In the genomic region with DNA sequence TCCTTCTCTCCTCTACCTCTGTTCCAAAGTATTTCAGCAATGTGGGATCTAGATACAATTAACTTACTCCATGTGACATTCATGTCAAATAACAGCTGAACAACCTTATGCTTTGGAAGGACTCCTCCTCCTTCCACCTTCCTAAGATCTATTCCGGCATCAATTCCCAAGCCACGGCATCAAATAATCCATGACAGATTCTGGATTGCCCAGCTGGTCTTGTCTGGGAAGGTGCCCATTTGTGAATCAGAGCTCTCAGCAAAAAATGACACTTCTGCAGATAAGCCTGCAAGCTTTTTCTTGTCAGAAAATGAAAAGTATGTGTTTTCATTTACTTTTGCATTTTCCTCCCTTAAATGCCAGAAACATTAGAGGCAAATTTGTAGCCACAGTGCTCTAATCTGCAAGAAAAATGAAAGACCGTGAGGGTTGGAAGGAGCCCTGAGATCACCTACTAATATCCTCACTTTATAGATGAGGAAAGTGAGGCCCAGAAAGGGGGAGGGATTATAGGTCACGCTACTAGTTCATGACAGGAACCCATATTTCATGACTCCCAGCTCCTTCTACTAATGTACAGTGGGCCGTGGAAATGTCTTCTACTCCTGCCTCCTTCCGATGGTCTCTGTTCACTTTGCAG, we compare ENCODE assay signal across 12 cellular contexts.
A peak's percentile ranks its signal among the peaks of the same experiment; 100 is the strongest.
DNase-seq lines count a peak whose midpoint lies in the region; ATAC-seq and TF ChIP-seq lines count a peak whose summit lies in the region.
"Had no signal": no experiment of that assay in that cellular context is flagged by ENCODE, and none has a peak within 500 bp of the region (broad histone marks: within the 10 kb centered on the region; RNA-seq: fewer than 3 reads in every experiment).

No MANE protein-coding gene starts in this region.

- intact Hi-C loops in transverse colon (cut with DNase I; ENCODE audit: low total_unique reads) (no loop called here), CD14-positive monocyte (cut with micrococcal nuclease) (no loop called here)

- peak; percentile 50 for ATAC-seq in SK-N-SH treated with all-trans-retinoic acid at 6 μM for 48 hours
- no peak for ATAC-seq in activated T-cell treated with anti-CD3 and anti-CD28 coated beads, Interleukin-2, amount 50 U/mL, for 72 hours (replicated peaks in 1 of 2)

- H3K4me3 Mint-ChIP-seq in activated T-cell treated with anti-CD3 and anti-CD28 coated beads, Interleukin-2, amount 50 U/mL, for 72 hours = no peak overlapping the region
- no peak overlapping the region for H3K4me3 Mint-ChIP-seq in CD14-positive monocyte

- no peaks in the 10 kb centered on the region for H3K36me3 Mint-ChIP-seq in activated T-cell treated with anti-CD3 and anti-CD28 coated beads, Interleukin-2, amount 50 U/mL, for 72 hours (ENCODE audit: insufficient read depth in 2 of 2)
- H3K36me3 Mint-ChIP-seq in CD14-positive monocyte = no peaks in the 10 kb centered on the region

- no peaks in the 10 kb centered on the region for H3K9me3 ChIP-seq in transverse colon

- H3K4me3 ChIP-seq in epithelial cell of esophagus (ENCODE audit: low read length) (no peak overlapping the region), transverse colon (no peak overlapping the region)

- H3K9me3 Mint-ChIP-seq in activated T-cell treated with anti-CD3 and anti-CD28 coated beads, Interleukin-2, amount 50 U/mL, for 72 hours = peaks cover 0 to 2% of the 10 kb centered on the region in 2 donors
- H3K9me3 Mint-ChIP-seq in CD14-positive monocyte = peaks cover 0 to 7% (median 3%) of the 10 kb centered on the region in 7 donors

- DNase-seq in epithelial cell of esophagus (ENCODE audit: low read depth) (peak; percentile 41), middle frontal gyrus (ENCODE audit: extremely low spot score, low spot score) (peak; percentile 50), transverse colon (no peak), HK-2 (ENCODE audit: unreplicated experiment) (no peak), CD14-positive monocyte (ENCODE audit: low spot score) (no peak)
- no peak for DNase-seq in stimulated activated CD4-positive, alpha-beta T cell treated with anti-CD3 and anti-CD28 coated beads, Interleukin-4, amount 100 ng/mL, for 24 hours
- DNase-seq in activated T-cell treated with anti-CD3 and anti-CD28 coated beads, Interleukin-2, amount 50 U/mL, for 72 hours = no peak
- DNase-seq: activated CD4-positive, alpha-beta T cell treated with anti-CD3 and anti-CD28 coated beads for 4 hours; activated naive CD4-positive, alpha-beta T cell treated with Interleukin-2 at 50 U/mL for 16 hours; NCI-H345 had no signal

- H3K27me3 Mint-ChIP-seq in activated T-cell treated with anti-CD3 and anti-CD28 coated beads, Interleukin-2, amount 50 U/mL, for 72 hours (ENCODE audit: low read depth) = peaks cover 1% of the 10 kb centered on the region
- peaks cover 0 to 1% (median 0%) of the 10 kb centered on the region in 3 donors for H3K27me3 Mint-ChIP-seq in CD14-positive monocyte (ENCODE audit: low read depth in 3 of 3)

- WGBS in transverse colon (ENCODE audit: low coverage in 1 of 2), 2 donors = 80 to 82% methylated on average over 1 to 6 of the region's 6 CpGs

- peak overlapping the region in 3 of 4 donors; percentile 23 to 53 (median 41) for H3K27ac ChIP-seq in transverse colon
- H3K27ac ChIP-seq: KMS-11 had no signal

- no peaks in the 10 kb centered on the region for H3K36me3 ChIP-seq in transverse colon

- no peak overlapping the region for H3K27ac Mint-ChIP-seq in activated T-cell treated with anti-CD3 and anti-CD28 coated beads, Interleukin-2, amount 50 U/mL, for 72 hours
- no peak overlapping the region for H3K27ac Mint-ChIP-seq in CD14-positive monocyte

- no peak for TF ChIP-seq POLR2A in transverse colon (IDR thresholded peaks at IDR 0.05)

- H3K4me1 ChIP-seq in transverse colon = peaks cover 9 to 35% (median 16%) of the 10 kb centered on the region in 4 donors

- TF ChIP-seq EP300 in transverse colon (IDR thresholded peaks at IDR 0.05; ENCODE audit: low read depth) = no peak

- TF ChIP-seq CTCF in epithelial cell of esophagus (IDR thresholded peaks at IDR 0.05; ENCODE audit: insufficient read depth, low read depth, low read length, missing control alignments) (no peak), transverse colon (IDR thresholded peaks at IDR 0.05) (no peak), CD14-positive monocyte (IDR thresholded peaks at IDR 0.05) (no peak)

- no peaks in the 10 kb centered on the region for H3K27me3 ChIP-seq in transverse colon

- in situ Hi-C loops in transverse colon (cut with MboI; ENCODE audit: low pct_ligation_motif_present in 1 of 4, low pct_unique_long_range_greater_than_20kb in 1 of 4, low sequenced_read_pairs in 3 of 4) = no loop called here

- no peaks in the 10 kb centered on the region for H3K4me1 Mint-ChIP-seq in activated T-cell treated with anti-CD3 and anti-CD28 coated beads, Interleukin-2, amount 50 U/mL, for 72 hours (ENCODE audit: low read depth)
- peaks cover 4% of the 10 kb centered on the region for H3K4me1 Mint-ChIP-seq in CD14-positive monocyte

TF ChIP-seq in SK-N-SH treated with all-trans-retinoic acid at 6 μM for 48 hours, 23 proteins besides CTCF, POLR2A, EP300 and RAD21:
- no peak for TF ChIP-seq ZFP3 (CRISPR knock-in tag; IDR thresholded peaks at IDR 0.05)
- peak; percentile 35; the same call in 1 of the 2 replicates for TF ChIP-seq ISL1 (CRISPR knock-in tag; IDR thresholded peaks at IDR 0.05)

Comparison
In these comparisons a context has a peak if more than half of its experiments do, and no peak if none do; other contexts are left out.
1. DNase-seq: peak in epithelial cell of esophagus (single experiment) and middle frontal gyrus (single experiment); none in transverse colon (single experiment), HK-2 (single experiment), stimulated activated CD4-positive, alpha-beta T cell treated with anti-CD3 and anti-CD28 coated beads, Interleukin-4, amount 100 ng/mL, for 24 hours (single experiment), activated T-cell treated with anti-CD3 and anti-CD28 coated beads, Interleukin-2, amount 50 U/mL, for 72 hours (0 of 2) and CD14-positive monocyte (single experiment).